ENCODE assay signal across 8 cellular contexts in genomic region chr16:667780-668518, GRCh38. TPM values are rescaled to one million over a fixed set of nuclear protein-coding genes. Genes with fewer than 3 reads are reported as not detected.
A peak's percentile ranks its signal among the peaks of the same experiment; 100 is the strongest.
DNase-seq lines count a peak whose midpoint lies in the region; ATAC-seq and TF ChIP-seq lines count a peak whose summit lies in the region.

Gene RHOT2, plus strand, starts transcription at chr16:668132. Its CDS starts 68 bp downstream, at chr16:668200.

- H3K36me3 ChIP-seq in KOPT-K1 (ENCODE audit: insufficient read depth, low read length) (peaks cover 47% of the 10 kb centered on the region), Peyer's patch (peaks cover 0 to 37% (median 0%) of the 10 kb centered on the region in 3 donors), muscle layer of duodenum (ENCODE audit: control insufficient read depth in 1 of 2, insufficient read depth in 2 of 2, low read length in 2 of 2) (peaks cover 4 to 36% of the 10 kb centered on the region in 2 donors)

- no peaks in the 10 kb centered on the region for H3K27me3 Mint-ChIP-seq in activated T-cell treated with anti-CD3 and anti-CD28 coated beads, Interleukin-2, amount 50 U/mL, for 4 hours (ENCODE audit: low read depth)

- H3K9me3 ChIP-seq in KOPT-K1 (ENCODE audit: insufficient read depth, low read length, poor library complexity, severe bottlenecking) (no peaks in the 10 kb centered on the region), Peyer's patch (no peaks in the 10 kb centered on the region), muscle layer of duodenum (ENCODE audit: control insufficient read depth in 1 of 2, low read length in 2 of 2) (no peaks in the 10 kb centered on the region)

- peak; percentile 64 for ATAC-seq in GM21717 (IDR thresholded peaks at IDR 0.05; ENCODE audit: unreplicated experiment)
- peak; percentile 96 to 97 for ATAC-seq in activated T-cell treated with anti-CD3 and anti-CD28 coated beads, Interleukin-2, amount 50 U/mL, for 4 hours
- peak; percentile 90 for ATAC-seq in esophagus mucosa

- no peaks in the 10 kb centered on the region for H3K27me3 ChIP-seq in Peyer's patch
- no peaks in the 10 kb centered on the region for H3K27me3 ChIP-seq in muscle layer of duodenum (ENCODE audit: low read depth, low read length)

- H3K27ac ChIP-seq in KOPT-K1 (ENCODE audit: low read depth, low read length, poor library complexity, severe bottlenecking) (peak within 1 kb of the TSS; percentile 80), Peyer's patch (peak within 1 kb of the TSS; percentile 83 to 93 (median 86)), muscle layer of duodenum (ENCODE audit: low read length) (no peak within 1 kb of the TSS)

- H3K4me3 ChIP-seq in Peyer's patch = peak within 1 kb of the TSS; percentile 82 to 99 (median 90)
- H3K4me3 ChIP-seq in muscle layer of duodenum (ENCODE audit: low read depth in 1 of 2, low read length in 2 of 2) = peak within 1 kb of the TSS; percentile 66 to 91

- H3K4me3 Mint-ChIP-seq in activated T-cell treated with anti-CD3 and anti-CD28 coated beads, Interleukin-2, amount 50 U/mL, for 4 hours = peak within 1 kb of the TSS; percentile 80

- TF ChIP-seq POLR2A in Peyer's patch (IDR thresholded peaks at IDR 0.05) = peak in 1 of 2 donors; percentile 76

- H3K36me3 Mint-ChIP-seq in activated T-cell treated with anti-CD3 and anti-CD28 coated beads, Interleukin-2, amount 50 U/mL, for 4 hours (ENCODE audit: insufficient read depth) = peaks cover 5% of the 10 kb centered on the region

- DNase-seq in DMS114 treated with DMSO at 0.1 percent for 48 hours (lab: John Stamatoyannopoulos, UW; ENCODE audit: unreplicated experiment) (peak; percentile 75), Peyer's patch (peak; percentile 92 to 97 (median 97))
- DNase-seq in activated T-cell treated with anti-CD3 and anti-CD28 coated beads, Interleukin-2, amount 50 U/mL, for 4 hours = peak; percentile 88
- DNase-seq in stimulated activated CD8-positive, alpha-beta memory T cell treated with anti-CD3 and anti-CD28 coated beads, Interleukin-7, amount 100 ng/mL, for 24 hours (ENCODE audit: low read depth) = peak; percentile 85

- no peaks in the 10 kb centered on the region for H3K9me3 Mint-ChIP-seq in activated T-cell treated with anti-CD3 and anti-CD28 coated beads, Interleukin-2, amount 50 U/mL, for 4 hours

- H3K4me1 ChIP-seq in Peyer's patch (peaks cover 3 to 18% (median 9%) of the 10 kb centered on the region in 4 donors), muscle layer of duodenum (ENCODE audit: control insufficient read depth in 1 of 2, insufficient read depth in 2 of 2, low read length in 2 of 2) (peaks cover 3 to 19% of the 10 kb centered on the region in 2 donors)

- H3K4me1 Mint-ChIP-seq in activated T-cell treated with anti-CD3 and anti-CD28 coated beads, Interleukin-2, amount 50 U/mL, for 4 hours (ENCODE audit: low read depth) = peaks cover 7% of the 10 kb centered on the region

- TF ChIP-seq CTCF in Peyer's patch (IDR thresholded peaks at IDR 0.05) = peak; percentile 91 to 98 (median 96)

RNA-seq across cellular contexts. Expression of gene RHOT2, which starts in this region (rescaled TPM):
- 100 to 1,000 TPM; 110 to 416 (median 239) TPM for total RNA-seq in Peyer's patch
- 100 to 1,000 TPM; 212 to 215 (median 212) TPM for total RNA-seq in activated T-cell treated with anti-CD3 and anti-CD28 coated beads, Interleukin-2, amount 50 U/mL, for 4 hours
- total RNA-seq in esophagus mucosa = 58.7 TPM
